14 cellular contexts compared by ENCODE assay signal in the genomic region with DNA sequence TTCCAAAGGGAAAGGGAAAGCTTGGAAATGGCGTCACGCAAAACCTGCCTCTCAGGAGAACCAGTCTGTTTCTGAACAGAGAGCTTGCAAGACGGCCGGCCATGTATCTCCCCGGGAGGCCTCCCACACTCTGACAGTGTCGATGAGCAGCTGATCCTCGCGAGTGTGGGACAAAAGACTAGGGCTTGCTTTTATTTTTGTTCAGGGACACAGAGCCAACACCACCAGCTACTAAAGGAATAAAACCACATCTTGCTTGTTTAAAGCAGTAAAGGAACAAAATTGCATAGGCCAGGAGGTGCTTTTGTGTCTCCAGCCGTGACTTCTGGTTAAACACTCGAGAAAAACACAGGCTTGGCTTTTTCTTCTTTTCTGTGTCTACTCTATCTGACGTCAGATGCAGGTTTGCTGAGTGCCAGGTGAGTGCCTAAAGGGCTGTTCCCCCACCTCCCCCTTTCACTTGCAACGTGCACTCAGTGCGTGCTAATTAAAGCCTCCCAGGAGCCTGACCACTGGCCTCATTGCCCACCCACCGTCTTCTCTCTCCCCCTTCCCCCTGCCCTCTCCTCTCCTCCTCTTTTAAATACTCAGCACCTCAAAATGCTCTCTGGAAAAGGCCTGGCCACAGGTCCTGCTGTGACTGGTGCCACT. TPM values are rescaled to one million over a fixed set of nuclear protein-coding genes. Genes with fewer than 3 reads are reported as not detected.
DNase-seq lines count a peak whose midpoint lies in the region; FAIRE-seq and TF ChIP-seq lines count a peak whose summit lies in the region.
"Had no signal": no experiment of that assay in that cellular context is flagged by ENCODE, and none has a peak within 500 bp of the region (broad histone marks: within the 10 kb centered on the region; RNA-seq: fewer than 3 reads in every experiment).

No MANE protein-coding gene starts in this region.

- POLR2A ChIA-PET in H1 (lab: Charles Lee; ENCODE audit: partially characterized antibody) = interaction anchor here (1.0 to 4.4 kb wide), 3 partner anchors 9 to 60 kb away, joined by 3 to 14 read pairs (median 3); no protein-coding TSS in a partner anchor

- H3K27me3 Mint-ChIP-seq in progenitor cell of endocrine pancreas = no peaks in the 10 kb centered on the region

- H3K14ac ChIP-seq in H1 (ENCODE audit: insufficient read length) = no peak overlapping the region

- no peak overlapping the region for H2BK15ac ChIP-seq in H1 (ENCODE audit: low read length)

- H4K5ac ChIP-seq in H1 (ENCODE audit: insufficient read length, low read depth, low read length) = no peak overlapping the region

- H3K23ac ChIP-seq in H1 (ENCODE audit: insufficient read length) = no peak overlapping the region

- peak overlapping the region; percentile 4 to 15; a peak in 1 of 4 replicates for H3K4me2 ChIP-seq in H1 (ENCODE audit: insufficient read depth in 1 of 2, low read depth in 2 of 2, low read length in 2 of 2)

- peaks cover 0 to 21% (median 8%) of the 10 kb centered on the region in 4 experiments; a peak in 5 of 7 replicates for H3K4me1 ChIP-seq in H1 (replicated peaks in 1 of 4; ENCODE audit: control insufficient read depth in 3 of 4, insufficient read depth in 4 of 4, low read length in 3 of 4)
- H3K4me1 ChIP-seq: gastroesophageal sphincter had no signal

- H3K27ac Mint-ChIP-seq in progenitor cell of endocrine pancreas = peak overlapping the region; percentile 83

- FAIRE-seq in H1 (lab: Jason Lieb, UNC) (no peak), HTR-8/SVneo (lab: Jason Lieb, UNC) (no peak)
- FAIRE-seq: urothelium cell line had no signal

- H4K91ac ChIP-seq in H1 (replicated peaks; ENCODE audit: insufficient read length, low read length) = no peak overlapping the region

- no peak overlapping the region for H3K9ac ChIP-seq in H1 (replicated peaks in 1 of 4; ENCODE audit: extremely low read depth in 1 of 4, low read depth in 3 of 4, low read length in 3 of 4)

- no peak overlapping the region for H2BK120ac ChIP-seq in H1 (replicated peaks; ENCODE audit: low read depth, low read length)

- H2BK20ac ChIP-seq in H1 (ENCODE audit: low read length) = no peak overlapping the region

- H2BK12ac ChIP-seq in H1 (ENCODE audit: low read depth, low read length) = no peak overlapping the region

- H3K9me3 ChIP-seq in H1 (ENCODE audit: insufficient read depth in 2 of 2, low read depth in 1 of 2, low read length in 1 of 2) = peaks cover 6 to 9% of the 10 kb centered on the region in 2 experiments; a peak in 1 of 4 replicates

- no peak overlapping the region for H3K4me3 ChIP-seq in H1 (ENCODE audit: extremely low read depth in 1 of 4, insufficient read depth in 2 of 4, low read depth in 3 of 4, low read length in 4 of 4)
- H3K4me3 ChIP-seq: gastroesophageal sphincter had no signal

- H3K27ac ChIP-seq in H1 (ENCODE audit: low read depth, low read length) = no peak overlapping the region

- H2BK5ac ChIP-seq in H1 (ENCODE audit: low read depth, low read length) = no peak overlapping the region; the same call in 1 of the 2 replicates

- 0 out of 2 replicates have a peak, but pooled peaks cover 2% of the 10 kb centered on the region for H3K23me2 ChIP-seq in H1 (ENCODE audit: low read depth, low read length)

- DNase-seq in DMS53 treated with DMSO at 0.1 percent for 48 hours (lab: John Stamatoyannopoulos, UW; ENCODE audit: unreplicated experiment) (peak; percentile 48), NCI-H2029 (lab: John Stamatoyannopoulos, UW) (peak; percentile 91), H1 (ENCODE audit: low read depth in 1 of 2, low spot score in 2 of 2) (no peak), progenitor cell of endocrine pancreas (ENCODE audit: low spot score, unreplicated experiment) (no peak), occipital lobe (lab: John Stamatoyannopoulos, UW) (no peak), HTR-8/SVneo (ENCODE audit: insufficient read length, low spot score) (no peak), putamen (ENCODE audit: low spot score) (no peak)
- DNase-seq in activated CD8-positive, alpha-beta memory T cell treated with anti-CD3 and anti-CD28 coated beads for 24 hours = no peak
- DNase-seq: activated gamma-delta T cell had no signal

- peaks cover 0 to 8% (median 4%) of the 10 kb centered on the region in 4 experiments; a peak in 2 of 8 replicates for H3K36me3 ChIP-seq in H1 (ENCODE audit: control insufficient read depth in 2 of 4, insufficient read depth in 4 of 4, low read length in 3 of 4)
- H3K36me3 ChIP-seq: gastroesophageal sphincter had no signal

- no peak for TF ChIP-seq RAD21 in H1 (IDR thresholded peaks at IDR 0.05 in 1 of 2, conservative IDR thresholded peaks at IDR 0.05 in 1 of 2; ENCODE audit: low read depth in 2 of 2, low read length in 2 of 2)

- no peaks in the 10 kb centered on the region; a peak in 1 of 7 replicates for H3K27me3 ChIP-seq in H1 (replicated peaks in 1 of 4; ENCODE audit: control insufficient read depth in 3 of 4, extremely low read depth in 1 of 4, insufficient read depth in 3 of 4, low read length in 3 of 4)

- no peak for TF ChIP-seq EP300 in H1 (IDR thresholded peaks at IDR 0.05; ENCODE audit: borderline replicate concordance in 1 of 2, low read depth in 2 of 2, low read length in 2 of 2)

- H3K4ac ChIP-seq in H1 (replicated peaks; ENCODE audit: insufficient read length, low read depth, low read length) = no peak overlapping the region

- no peaks in the 10 kb centered on the region for H4K20me1 ChIP-seq in H1 (replicated peaks in 1 of 2; ENCODE audit: control insufficient read depth in 1 of 2, insufficient read depth in 2 of 2, low read length in 2 of 2)

- peaks cover 18% of the 10 kb centered on the region for H3K4me1 Mint-ChIP-seq in progenitor cell of endocrine pancreas (ENCODE audit: low read depth)

- no peak overlapping the region for H3K18ac ChIP-seq in H1 (ENCODE audit: extremely low read depth, low read length)

- no peak overlapping the region for H2AK5ac ChIP-seq in H1 (ENCODE audit: low read depth, low read length)

- peaks cover 11% of the 10 kb centered on the region for H3K36me3 Mint-ChIP-seq in progenitor cell of endocrine pancreas (ENCODE audit: insufficient read depth)

- H3K4me3 Mint-ChIP-seq in progenitor cell of endocrine pancreas (ENCODE audit: low read depth) = no peak overlapping the region

- H2AFZ ChIP-seq in H1 (ENCODE audit: low read length) = no peak overlapping the region

- no peak for TF ChIP-seq CTCF in H1 (IDR thresholded peaks at IDR 0.05; ENCODE audit: control extremely low read depth in 1 of 3, insufficient read depth in 1 of 3, low read depth in 1 of 3, low read length in 3 of 3)
- TF ChIP-seq CTCF in progenitor cell of endocrine pancreas (IDR thresholded peaks at IDR 0.05; ENCODE audit: unreplicated experiment) = no peak

- no peaks in the 10 kb centered on the region; the same call in 1 of the 2 replicates for H3K79me1 ChIP-seq in H1 (ENCODE audit: low read depth, low read length)

- CTCF ChIA-PET in H1 (lab: Charles Lee; ENCODE audit: partially characterized antibody) = interaction anchor here (0.6 to 3.0 kb wide), 8 partner anchors 8 to 453 kb away, joined by 3 to 12 read pairs (median 3); no protein-coding TSS in a partner anchor

- H3K56ac ChIP-seq in H1 (replicated peaks; ENCODE audit: insufficient read length, low read depth, low read length) = no peak overlapping the region

- no peak overlapping the region for H4K8ac ChIP-seq in H1 (ENCODE audit: extremely low read depth, insufficient read depth, low read length)

- H3K79me2 ChIP-seq in H1 (ENCODE audit: control insufficient read depth in 1 of 2, insufficient read depth in 2 of 2, low read length in 2 of 2) = 0 out of 4 replicates have a peak, but pooled peaks cover 0 to 8% of the 10 kb centered on the region in 2 experiments

- no peak for TF ChIP-seq POLR2A in H1 (IDR thresholded peaks at IDR 0.05; ENCODE audit: control extremely low read depth in 1 of 2, low read depth in 2 of 2, low read length in 2 of 2)

- H3K9me3 Mint-ChIP-seq in progenitor cell of endocrine pancreas (ENCODE audit: low read depth) = peaks cover 13% of the 10 kb centered on the region

- 72% methylated on average over 14 of the region's 14 CpGs; no CpG with 5 or more reads in 1 of the 2 experiments for WGBS in H1 (ENCODE audit: extremely low coverage in 1 of 2, insufficient coverage in 1 of 2, insufficient read length in 1 of 2, insufficient replicate concordance in 2 of 2, low coverage in 1 of 2, low lambda C conversion rate in 2 of 2, missing lambda C conversion rate in 1 of 2), 2 experiments

RNA-seq across cellular contexts. Expression of a gene that starts 41.7 kb away (rescaled TPM):
- 5.4 and 5.9 TPM in 2 replicates for total RNA-seq in H1 (2021; fragmentation: NEBNext Ultra II Directional; extraction: Animal tissue kit (Norgen Biotek cat#: 25700))
- polyA plus RNA-seq in H1 (2011; rRNA removed) = 3.1 and 4.7 TPM in 2 replicates
- polyA plus RNA-seq in H1 (2011; cell fraction: cytosol; rRNA removed) = 2.7 TPM
- polyA plus RNA-seq in H1 (2011; cell fraction: nucleus; rRNA removed) = 3.4 TPM
- 2.7 to 3.3 TPM (median 3.0 TPM) in 4 replicates for polyA plus RNA-seq in H1 (2012, experiment 1 of 2)
- polyA plus RNA-seq in H1 (2012, experiment 2 of 2) = 2.7 TPM
- polyA plus RNA-seq in H1 (2013, experiment 1 of 2) = 4.4 TPM
- polyA plus RNA-seq in H1 (2013, experiment 2 of 2) = 4.9 TPM
- 2.8 and 3.0 TPM in 2 replicates for polyA minus RNA-seq in H1 (2011; rRNA and poly(A)+ RNA removed)
- polyA minus RNA-seq in H1 (2011; cell fraction: cytosol; rRNA and poly(A)+ RNA removed) = 3.1 TPM
- polyA minus RNA-seq in H1 (2011; cell fraction: nucleus; rRNA and poly(A)+ RNA removed) = 3.7 TPM
- total RNA-seq in progenitor cell of endocrine pancreas (5.1 and 5.7 TPM in 2 replicates), occipital lobe (4.8 TPM)

RNA-seq across cellular contexts. Expression of a gene that starts 43.0 kb away (rescaled TPM):
- not detected in 2 replicates for total RNA-seq in H1 (2021; fragmentation: NEBNext Ultra II Directional; extraction: Animal tissue kit (Norgen Biotek cat#: 25700))
- polyA plus RNA-seq in H1 (2011; rRNA removed) = 0.08 TPM in 1 of 2 replicates, not detected in the other
- polyA plus RNA-seq in H1 (2011; cell fraction: cytosol; rRNA removed) = not detected
- polyA plus RNA-seq in H1 (2011; cell fraction: nucleus; rRNA removed) = 0.09 TPM
- polyA plus RNA-seq in H1 (2012, experiment 1 of 2) = not detected in 4 replicates
- polyA plus RNA-seq in H1 (2012, experiment 2 of 2) = not detected
- not detected for polyA plus RNA-seq in H1 (2013, experiment 1 of 2)
- not detected for polyA plus RNA-seq in H1 (2013, experiment 2 of 2)
- polyA minus RNA-seq in H1 (2011; rRNA and poly(A)+ RNA removed) = not detected in 2 replicates
- not detected for polyA minus RNA-seq in H1 (2011; cell fraction: cytosol; rRNA and poly(A)+ RNA removed)
- polyA minus RNA-seq in H1 (2011; cell fraction: nucleus; rRNA and poly(A)+ RNA removed) = 0.90 TPM
- total RNA-seq in progenitor cell of endocrine pancreas (not detected in 2 replicates), occipital lobe (not detected)
- total RNA-seq: activated CD8-positive, alpha-beta memory T cell treated with anti-CD3 and anti-CD28 coated beads for 36 hours; gastroesophageal sphincter; renal cortical epithelial cell had no signal
- polyA plus RNA-seq: BJ had no signal

RNA-seq across cellular contexts. Expression of a gene that starts 54.3 kb away (rescaled TPM):
- not detected in 2 replicates for total RNA-seq in H1 (2021; fragmentation: NEBNext Ultra II Directional; extraction: Animal tissue kit (Norgen Biotek cat#: 25700))
- polyA plus RNA-seq in H1 (2011; rRNA removed) = 0.06 and 0.11 TPM in 2 replicates
- polyA plus RNA-seq in H1 (2011; cell fraction: cytosol; rRNA removed) = not detected
- polyA plus RNA-seq in H1 (2011; cell fraction: nucleus; rRNA removed) = 0.13 TPM
- polyA plus RNA-seq in H1 (2012, experiment 1 of 2) = 0.16 TPM in 1 of 4 replicates, not detected in the others
- polyA plus RNA-seq in H1 (2012, experiment 2 of 2) = not detected
- not detected for polyA plus RNA-seq in H1 (2013, experiment 1 of 2)
- polyA plus RNA-seq in H1 (2013, experiment 2 of 2) = not detected
- 0.38 and 0.51 TPM in 2 replicates for polyA minus RNA-seq in H1 (2011; rRNA and poly(A)+ RNA removed)
- polyA minus RNA-seq in H1 (2011; cell fraction: cytosol; rRNA and poly(A)+ RNA removed) = not detected
- not detected for polyA minus RNA-seq in H1 (2011; cell fraction: nucleus; rRNA and poly(A)+ RNA removed)
- total RNA-seq in progenitor cell of endocrine pancreas (not detected in 2 replicates), occipital lobe (not detected)
- total RNA-seq: activated CD8-positive, alpha-beta memory T cell treated with anti-CD3 and anti-CD28 coated beads for 36 hours; gastroesophageal sphincter; renal cortical epithelial cell had no signal
- polyA plus RNA-seq: BJ had no signal

Comparison
In these comparisons a context has a peak if more than half of its experiments do, and no peak if none do; other contexts are left out.
1. DNase-seq: peak in DMS53 treated with DMSO at 0.1 percent for 48 hours (single experiment) and NCI-H2029 (single experiment); none in H1 (0 of 2), progenitor cell of endocrine pancreas (single experiment), occipital lobe (single experiment), activated CD8-positive, alpha-beta memory T cell treated with anti-CD3 and anti-CD28 coated beads for 24 hours (single experiment), HTR-8/SVneo (single experiment) and putamen (single experiment).